Comparison of ENCODE assay signal across 1 cellular context in the genomic region with DNA sequence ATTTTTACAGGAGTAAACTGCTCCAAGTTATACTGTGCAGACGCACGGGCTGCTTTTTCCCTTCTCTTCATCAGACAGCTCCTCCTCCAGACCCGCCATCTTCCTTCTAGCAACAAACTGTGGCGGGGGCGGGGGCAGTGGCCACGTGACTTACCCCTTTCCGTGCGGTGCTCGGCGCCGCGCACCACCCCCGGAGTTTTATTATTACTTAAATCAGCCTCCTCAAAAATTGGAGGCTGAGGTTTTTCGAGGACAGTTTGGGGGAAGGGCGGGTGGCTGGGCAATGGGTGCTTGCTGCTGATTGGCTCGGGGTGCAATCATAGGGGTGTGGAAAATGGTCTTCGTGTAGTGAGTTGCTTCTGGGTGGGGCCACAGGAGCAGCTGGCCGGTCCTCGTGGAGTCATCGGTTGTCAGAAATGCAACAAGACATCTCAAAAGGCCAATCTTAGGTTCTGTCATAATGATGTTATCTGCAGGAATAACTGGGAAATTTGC.
TF ChIP-seq lines count a peak whose summit lies in the region.

No MANE protein-coding gene starts in this region.

TF ChIP-seq in SK-N-SH treated with all-trans-retinoic acid at 6 μM for 48 hours, 23 proteins besides CTCF, POLR2A, EP300 and RAD21 (continued from another document):
- TF ChIP-seq, protein P1, sequence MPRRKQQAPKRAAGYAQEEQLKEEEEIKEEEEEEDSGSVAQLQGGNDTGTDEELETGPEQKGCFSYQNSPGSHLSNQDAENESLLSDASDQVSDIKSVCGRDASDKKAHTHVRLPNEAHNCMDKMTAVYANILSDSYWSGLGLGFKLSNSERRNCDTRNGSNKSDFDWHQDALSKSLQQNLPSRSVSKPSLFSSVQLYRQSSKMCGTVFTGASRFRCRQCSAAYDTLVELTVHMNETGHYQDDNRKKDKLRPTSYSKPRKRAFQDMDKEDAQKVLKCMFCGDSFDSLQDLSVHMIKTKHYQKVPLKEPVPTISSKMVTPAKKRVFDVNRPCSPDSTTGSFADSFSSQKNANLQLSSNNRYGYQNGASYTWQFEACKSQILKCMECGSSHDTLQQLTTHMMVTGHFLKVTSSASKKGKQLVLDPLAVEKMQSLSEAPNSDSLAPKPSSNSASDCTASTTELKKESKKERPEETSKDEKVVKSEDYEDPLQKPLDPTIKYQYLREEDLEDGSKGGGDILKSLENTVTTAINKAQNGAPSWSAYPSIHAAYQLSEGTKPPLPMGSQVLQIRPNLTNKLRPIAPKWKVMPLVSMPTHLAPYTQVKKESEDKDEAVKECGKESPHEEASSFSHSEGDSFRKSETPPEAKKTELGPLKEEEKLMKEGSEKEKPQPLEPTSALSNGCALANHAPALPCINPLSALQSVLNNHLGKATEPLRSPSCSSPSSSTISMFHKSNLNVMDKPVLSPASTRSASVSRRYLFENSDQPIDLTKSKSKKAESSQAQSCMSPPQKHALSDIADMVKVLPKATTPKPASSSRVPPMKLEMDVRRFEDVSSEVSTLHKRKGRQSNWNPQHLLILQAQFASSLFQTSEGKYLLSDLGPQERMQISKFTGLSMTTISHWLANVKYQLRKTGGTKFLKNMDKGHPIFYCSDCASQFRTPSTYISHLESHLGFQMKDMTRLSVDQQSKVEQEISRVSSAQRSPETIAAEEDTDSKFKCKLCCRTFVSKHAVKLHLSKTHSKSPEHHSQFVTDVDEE (CRISPR knock-in tag; IDR thresholded peaks at IDR 0.05), result no peak
- TF ChIP-seq, protein P2, sequence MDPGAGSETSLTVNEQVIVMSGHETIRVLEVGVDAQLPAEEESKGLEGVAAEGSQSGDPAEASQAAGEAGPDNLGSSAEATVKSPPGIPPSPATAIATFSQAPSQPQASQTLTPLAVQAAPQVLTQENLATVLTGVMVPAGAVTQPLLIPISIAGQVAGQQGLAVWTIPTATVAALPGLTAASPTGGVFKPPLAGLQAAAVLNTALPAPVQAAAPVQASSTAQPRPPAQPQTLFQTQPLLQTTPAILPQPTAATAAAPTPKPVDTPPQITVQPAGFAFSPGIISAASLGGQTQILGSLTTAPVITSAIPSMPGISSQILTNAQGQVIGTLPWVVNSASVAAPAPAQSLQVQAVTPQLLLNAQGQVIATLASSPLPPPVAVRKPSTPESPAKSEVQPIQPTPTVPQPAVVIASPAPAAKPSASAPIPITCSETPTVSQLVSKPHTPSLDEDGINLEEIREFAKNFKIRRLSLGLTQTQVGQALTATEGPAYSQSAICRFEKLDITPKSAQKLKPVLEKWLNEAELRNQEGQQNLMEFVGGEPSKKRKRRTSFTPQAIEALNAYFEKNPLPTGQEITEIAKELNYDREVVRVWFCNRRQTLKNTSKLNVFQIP (CRISPR knock-in tag; IDR thresholded peaks at IDR 0.05; ENCODE audit: borderline replicate concordance, low read depth), result no peak
- TF ChIP-seq ZFP30 (CRISPR knock-in tag; IDR thresholded peaks at IDR 0.05), result no peak
TF ChIP-seq in SK-N-SH treated with all-trans-retinoic acid at 6 μM for 48 hours: peak in this region for 0.
